In the genomic region with DNA sequence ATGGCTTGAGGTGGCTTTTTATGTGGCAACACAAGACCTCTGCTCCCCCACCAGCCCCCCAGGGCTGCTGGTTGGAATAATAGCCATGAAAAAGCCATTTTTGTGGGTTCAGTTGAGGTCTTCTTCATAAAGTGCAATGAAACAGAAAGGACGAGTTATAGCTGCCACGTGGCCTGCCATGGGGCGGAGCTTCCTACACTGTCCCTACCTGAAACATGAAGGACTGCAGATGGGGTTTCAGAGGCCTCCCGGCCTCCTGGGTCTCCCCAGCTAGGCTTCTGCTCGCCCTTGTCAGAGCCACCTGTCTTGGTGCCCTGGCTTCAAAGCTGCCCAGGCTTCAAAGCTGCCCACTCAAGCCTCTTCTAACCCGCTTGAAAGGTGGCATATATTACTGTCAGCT, we compare ENCODE assay signal across 24 cellular contexts.
DNase-seq lines count a peak whose midpoint lies in the region; ATAC-seq, FAIRE-seq and TF ChIP-seq lines count a peak whose summit lies in the region.
"Had no signal": no experiment of that assay in that cellular context is flagged by ENCODE, and none has a peak within 500 bp of the region (broad histone marks: within the 10 kb centered on the region; RNA-seq: fewer than 3 reads in every experiment).

No MANE protein-coding gene starts in this region.

- no peaks in the 10 kb centered on the region for H3K4me1 Mint-ChIP-seq in activated CD4-positive, alpha-beta T cell treated with anti-CD3 and anti-CD28 coated beads, Interleukin-2, amount 10 ng/mL, durations not matched to agents 24 days and 14 days
- H3K4me1 Mint-ChIP-seq in H9, result peaks cover 14 to 15% of the 10 kb centered on the region in 2 experiments
- H3K4me1 Mint-ChIP-seq: CD14-positive monocyte; CD4-positive, alpha-beta memory T cell; CD4-positive, CD25-positive, alpha-beta regulatory T cell; CD8-positive, alpha-beta memory T cell had no signal

- in situ Hi-C loops in K562 (cut with MboI), result no loop called here

- H3K23ac ChIP-seq in H9 (ENCODE audit: insufficient read length, low read depth, low read length), result no peak overlapping the region

- H3K4me2 ChIP-seq in MM.1S (ENCODE audit: low read depth, low read length) (no peak overlapping the region), K562 (ENCODE audit: insufficient read depth, low read length) (no peak overlapping the region), H9 (ENCODE audit: insufficient read depth, insufficient read length, low read length) (no peak overlapping the region)
- H3K4me2 ChIP-seq: BLaER1 had no signal

- TF ChIP-seq EP300 in K562 (IDR thresholded peaks at IDR 0.05; ENCODE audit: low read length), result no peak

- H3K4ac ChIP-seq in H9 (ENCODE audit: low read depth, low read length), result no peak overlapping the region

- no peaks in the 10 kb centered on the region for H3F3A ChIP-seq in MM.1S (ENCODE audit: insufficient read depth, low read length)

- no peaks in the 10 kb centered on the region for H3K9me2 ChIP-seq in MM.1S (replicated peaks; ENCODE audit: insufficient read depth, low read length)

- no TSS peak for BruUV-seq in K562 (replicated peaks; lab: Mats Ljungman, UMichigan)

- no peak overlapping the region for H3K18ac ChIP-seq in H9 (ENCODE audit: insufficient read length, low read depth, low read length)

- H3K9ac ChIP-seq in MM.1S (ENCODE audit: low read length), result no peak overlapping the region
- no peak overlapping the region for H3K9ac ChIP-seq in K562 (ENCODE audit: insufficient read depth in 1 of 2, low read depth in 2 of 2, low read length in 2 of 2)
- H3K9ac ChIP-seq in H9 (ENCODE audit: extremely low read depth, insufficient read length, low read length), result no peak overlapping the region
- H3K9ac ChIP-seq: BLaER1 had no signal

- H3K56ac ChIP-seq in H9 (ENCODE audit: insufficient read length, low read depth, low read length), result no peak overlapping the region

- peak; percentile 1 for DNase-seq in activated CD4-positive, alpha-beta T cell treated with anti-CD3 and anti-CD28 coated beads, Interleukin-2, amount 50 U/mL, for 1 hour
- DNase-seq in activated CD4-positive, alpha-beta T cell treated with anti-CD3 and anti-CD28 coated beads, Interleukin-2, amount 10 ng/mL, durations not matched to agents 24 days and 14 days, result no peak
- DNase-seq in MM.1S, result no peak
- DNase-seq in K562 (ENCODE audit: extremely low read depth in 1 of 4, low spot score in 3 of 4), result no peak
- DNase-seq in NCI-H2029 treated with DMSO at 0.1 percent for 48 hours (lab: John Stamatoyannopoulos, UW), result no peak
- no peak for DNase-seq in H9
- DNase-seq in DMS53 (lab: John Stamatoyannopoulos, UW), result no peak
- DNase-seq: 8988T; ACHN; BE2C; C1 segment of cervical spinal cord; CD4-positive, alpha-beta memory T cell; CD4-positive, CD25-positive, alpha-beta regulatory T cell; CD8-positive, alpha-beta memory T cell; COR-L47; DMS 273 treated with DMSO at 0.1 percent for 48 hours; DMS153; GF-D8 had no signal

- peaks cover 1% of the 10 kb centered on the region for H3K27me3 Mint-ChIP-seq in activated CD4-positive, alpha-beta T cell treated with anti-CD3 and anti-CD28 coated beads, Interleukin-2, amount 10 ng/mL, durations not matched to agents 24 days and 14 days
- peaks cover 5% of the 10 kb centered on the region; the same call in 1 of the 2 replicates for H3K27me3 Mint-ChIP-seq in H9 (ENCODE audit: low read depth)

- no peak overlapping the region for H2BK12ac ChIP-seq in H9 (ENCODE audit: insufficient read length, low read depth, low read length)

- no peak overlapping the region for H2BK120ac ChIP-seq in H9 (ENCODE audit: low read depth, low read length, poor library complexity, severe bottlenecking)

- H3K4me3 Mint-ChIP-seq in activated CD4-positive, alpha-beta T cell treated with anti-CD3 and anti-CD28 coated beads, Interleukin-2, amount 10 ng/mL, durations not matched to agents 24 days and 14 days, result no peak overlapping the region
- no peak overlapping the region for H3K4me3 Mint-ChIP-seq in H9
- H3K4me3 Mint-ChIP-seq: CD14-positive monocyte; CD4-positive, alpha-beta memory T cell; CD4-positive, CD25-positive, alpha-beta regulatory T cell; CD8-positive, alpha-beta memory T cell had no signal

- no peak for TF ChIP-seq CTCF in MM.1S (IDR thresholded peaks at IDR 0.05; ENCODE audit: low read length)
- no peak for TF ChIP-seq CTCF in K562 (IDR thresholded peaks at IDR 0.05 in 2 of 3, conservative IDR thresholded peaks at IDR 0.05 in 1 of 3; ENCODE audit: insufficient read depth in 2 of 3, low read depth in 1 of 3, low read length in 3 of 3)
- no peak for TF ChIP-seq CTCF in H9 (conservative IDR thresholded peaks at IDR 0.05)

- H3K9me3 Mint-ChIP-seq in activated CD4-positive, alpha-beta T cell treated with anti-CD3 and anti-CD28 coated beads, Interleukin-2, amount 10 ng/mL, durations not matched to agents 24 days and 14 days, result no peaks in the 10 kb centered on the region
- no peaks in the 10 kb centered on the region for H3K9me3 Mint-ChIP-seq in H9
- H3K9me3 Mint-ChIP-seq: CD4-positive, CD25-positive, alpha-beta regulatory T cell had no signal

- H2AFZ ChIP-seq in MM.1S (ENCODE audit: low read length), result peak overlapping the region; percentile 35
- H2AFZ ChIP-seq in K562 (ENCODE audit: low read depth, low read length), result no peak overlapping the region
- no peak overlapping the region for H2AFZ ChIP-seq in H9 (ENCODE audit: low read length)

- no peak overlapping the region for H2BK5ac ChIP-seq in H9 (ENCODE audit: insufficient read length, low read length)

- no peaks in the 10 kb centered on the region for H3K23me2 ChIP-seq in H9 (ENCODE audit: insufficient read length, low read depth, low read length, poor library complexity, severe bottlenecking)

- TF ChIP-seq POLR2A in K562 (conservative IDR thresholded peaks at IDR 0.05), result no peak

- no peak overlapping the region for H2AK5ac ChIP-seq in H9 (ENCODE audit: insufficient read length, low read length)

- H3K36me3 Mint-ChIP-seq in activated CD4-positive, alpha-beta T cell treated with anti-CD3 and anti-CD28 coated beads, Interleukin-2, amount 10 ng/mL, durations not matched to agents 24 days and 14 days (ENCODE audit: low read depth), result no peaks in the 10 kb centered on the region
- H3K36me3 Mint-ChIP-seq in H9 (ENCODE audit: insufficient read depth in 1 of 3, low read depth in 3 of 3), result no peaks in the 10 kb centered on the region; a peak in 1 of 7 replicates
- H3K36me3 Mint-ChIP-seq: CD14-positive monocyte; CD4-positive, alpha-beta memory T cell; CD4-positive, CD25-positive, alpha-beta regulatory T cell; CD8-positive, alpha-beta memory T cell had no signal

- H4K20me1 ChIP-seq in MM.1S (ENCODE audit: insufficient read depth, low read length) (no peaks in the 10 kb centered on the region), K562 (replicated peaks; ENCODE audit: control insufficient read depth, insufficient read depth, low read length) (no peaks in the 10 kb centered on the region), H9 (ENCODE audit: control insufficient read depth, insufficient read depth, insufficient read length) (no peaks in the 10 kb centered on the region)
- H4K20me1 ChIP-seq: BLaER1 had no signal

- H3K4me1 ChIP-seq in MM.1S (ENCODE audit: low read length), result no peaks in the 10 kb centered on the region
- no peaks in the 10 kb centered on the region for H3K4me1 ChIP-seq in K562 (replicated peaks in 1 of 2; ENCODE audit: control insufficient read depth in 2 of 2, insufficient read depth in 2 of 2, low read length in 2 of 2)
- peaks cover 4% of the 10 kb centered on the region; the same call in 1 of the 2 replicates for H3K4me1 ChIP-seq in H9 (ENCODE audit: insufficient read depth, low read length)
- H3K4me1 ChIP-seq: BLaER1 had no signal

- no peak overlapping the region for H4K91ac ChIP-seq in H9 (ENCODE audit: insufficient read length, low read depth, low read length)

- H3K9me1 ChIP-seq in K562 (ENCODE audit: control insufficient read depth, insufficient read depth, low read length), result no peaks in the 10 kb centered on the region

- H4K5ac ChIP-seq in H9 (ENCODE audit: insufficient read length, low read depth, low read length), result no peak overlapping the region

- CTCF ChIA-PET in K562 (lab: Yijun Ruan, JAX; ENCODE audit: low intra/inter-chr PET ratio), result no interaction called here

- intact Hi-C loops in activated CD4-positive, alpha-beta T cell treated with anti-CD3 and anti-CD28 coated beads, Interleukin-2, amount 10 ng/mL, durations not matched to agents 24 days and 14 days (cut with micrococcal nuclease), result no loop called here
- intact Hi-C loops in K562 (cut with micrococcal nuclease), result no loop called here

- no peak overlapping the region for H2BK15ac ChIP-seq in H9 (ENCODE audit: low read depth, low read length)

- H2BK20ac ChIP-seq in H9 (ENCODE audit: low read depth, low read length, poor library complexity, severe bottlenecking), result no peak overlapping the region

- no peak overlapping the region for H3K14ac ChIP-seq in H9 (ENCODE audit: insufficient read depth, low read length)

- H3K4me3 ChIP-seq in MM.1S (ENCODE audit: low read length) (no peak overlapping the region), K562 (no peak overlapping the region)
- H3K4me3 ChIP-seq: BLaER1 had no signal

- FAIRE-seq in K562 (lab: Jason Lieb, UNC), result no peak
- FAIRE-seq: A204.1, G401.6, GM12891, GM18507 had no signal

- H3K36me3 ChIP-seq in MM.1S (replicated peaks; ENCODE audit: insufficient read depth, low read length) (no peaks in the 10 kb centered on the region), K562 (ENCODE audit: control insufficient read depth, insufficient read depth, low read length) (no peaks in the 10 kb centered on the region)
- H3K36me3 ChIP-seq: BE2C, BLaER1 had no signal

- 1% methylated on average over 6 of the region's 6 CpGs for WGBS in K562 (ENCODE audit: insufficient coverage, low coverage, missing lambda C conversion rate)
- no CpG with 5 or more reads among the region's 6 CpGs for WGBS in H9 (ENCODE audit: extremely low coverage, insufficient read length, low lambda C conversion rate)

- H3K27ac Mint-ChIP-seq in activated CD4-positive, alpha-beta T cell treated with anti-CD3 and anti-CD28 coated beads, Interleukin-2, amount 10 ng/mL, durations not matched to agents 24 days and 14 days, result no peak overlapping the region
- H3K27ac Mint-ChIP-seq in H9, result no peak overlapping the region
- H3K27ac Mint-ChIP-seq: CD14-positive monocyte; CD4-positive, alpha-beta memory T cell; CD4-positive, CD25-positive, alpha-beta regulatory T cell had no signal

- no peak for TF ChIP-seq RAD21 in K562 (CRISPR knock-in tag; conservative IDR thresholded peaks at IDR 0.05 in 1 of 2, IDR thresholded peaks at IDR 0.05 in 1 of 2)

- no peak overlapping the region for H4K8ac ChIP-seq in H9 (replicated peaks; ENCODE audit: insufficient read length, low read depth, low read length)

- H3K79me1 ChIP-seq in H9 (ENCODE audit: insufficient read depth, low read depth, low read length, poor library complexity, severe bottlenecking), result no peaks in the 10 kb centered on the region

- no peak overlapping the region for H3K27ac ChIP-seq in MM.1S (ENCODE audit: low read length)
- H3K27ac ChIP-seq in K562 (ENCODE audit: extremely low read depth, low read depth, low read length), result no peak overlapping the region
- H3K27ac ChIP-seq in H9 (ENCODE audit: insufficient read length, low read depth, low read length), result no peak overlapping the region
- H3K27ac ChIP-seq: BLaER1 had no signal

- H3K9me3 ChIP-seq in MM.1S (replicated peaks; ENCODE audit: insufficient read depth, low read length) (no peaks in the 10 kb centered on the region), K562 (replicated peaks; ENCODE audit: control insufficient read depth, insufficient read depth, low read depth, low read length) (no peaks in the 10 kb centered on the region), H9 (ENCODE audit: control insufficient read depth, low read depth, low read length) (no peaks in the 10 kb centered on the region)
- H3K9me3 ChIP-seq: BE2C, BLaER1 had no signal

- H3K79me2 ChIP-seq in MM.1S (ENCODE audit: low read length), result no peaks in the 10 kb centered on the region
- no peaks in the 10 kb centered on the region for H3K79me2 ChIP-seq in K562 (ENCODE audit: control insufficient read depth, insufficient read depth, low read length)
- no peaks in the 10 kb centered on the region for H3K79me2 ChIP-seq in H9 (ENCODE audit: insufficient read depth, low read length)

- peak; percentile 51; the same call in 2 of the 3 replicates for ATAC-seq in K562

- POLR2A ChIA-PET in K562 (lab: Yijun Ruan, JAX), result interaction anchor here (0.6 to 0.9 kb wide), 4 partner anchors 11 to 351 kb away, joined by 3 to 4 read pairs (median 3); no protein-coding TSS in a partner anchor

- H3K27me3 ChIP-seq in MM.1S (replicated peaks; ENCODE audit: insufficient read depth, low read length) (no peaks in the 10 kb centered on the region), K562 (ENCODE audit: control insufficient read depth in 2 of 2, insufficient read depth in 2 of 2, low read length in 2 of 2) (peaks cover 0 to 20% of the 10 kb centered on the region in 2 experiments; a peak in 2 of 5 replicates), H9 (ENCODE audit: insufficient read depth, low read length) (no peaks in the 10 kb centered on the region)
- H3K27me3 ChIP-seq: BE2C, BLaER1 had no signal

- no peak overlapping the region for H3T11ph ChIP-seq in H9 (ENCODE audit: low read length)
